In the genomic region with DNA sequence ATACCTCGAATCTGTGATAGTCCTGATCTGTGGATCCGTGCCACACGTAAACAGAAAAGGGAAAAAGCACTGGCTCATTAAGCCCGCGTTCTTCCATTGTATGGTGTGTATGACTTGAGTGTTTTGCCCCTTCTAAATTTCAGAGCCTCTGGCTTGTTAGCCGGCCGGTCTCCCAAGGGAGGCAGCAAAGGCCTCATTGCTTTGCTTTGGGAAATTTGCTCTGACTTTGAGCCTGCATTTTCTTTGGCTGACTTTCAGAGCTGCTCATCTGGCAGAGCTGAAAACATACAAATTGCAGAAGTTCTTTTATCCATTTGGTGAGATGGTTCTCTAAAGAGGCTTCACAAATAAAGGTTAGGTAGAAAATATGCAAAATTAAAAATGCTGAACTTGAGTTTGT, we compare ENCODE assay signal across 14 cellular contexts.
DNase-seq lines count a peak whose midpoint lies in the region; ATAC-seq and TF ChIP-seq lines count a peak whose summit lies in the region.
"Had no signal": no experiment of that assay in that cellular context is flagged by ENCODE, and none has a peak within 500 bp of the region (broad histone marks: within the 10 kb centered on the region; RNA-seq: fewer than 3 reads in every experiment).

No MANE protein-coding gene starts in this region.

- H3K27ac ChIP-seq in SK-N-SH (ENCODE audit: low read depth in 2 of 2, low read length in 1 of 2): peak overlapping the region; percentile 12 to 28; a peak in 2 of 4 replicates
- H3K27ac ChIP-seq: coronary artery, SJCRH30 had no signal

- DNase-seq in SK-N-SH (no peak), endothelial cell (ENCODE audit: low spot score) (no peak), left kidney (ENCODE audit: low read depth, low spot score) (peak; percentile 38), stromal cell of bone marrow (ENCODE audit: low read depth) (peak; percentile 81), DMS 273 treated with DMSO at 0.1 percent for 48 hours (lab: John Stamatoyannopoulos, UW) (no peak), SW480 (ENCODE audit: low spot score) (no peak), Caco-2 (no peak)
- DNase-seq: activated CD4-positive, alpha-beta memory T cell treated with anti-CD3 and anti-CD28 coated beads, Interleukin-2, amount 10 ng/mL, durations not matched to agents 7 days and 5 days; CD8-positive, alpha-beta memory T cell; mammary epithelial cell; NCI-H446; SJCRH30 had no signal

- intact Hi-C loops in Caco-2 (cut with micrococcal nuclease; ENCODE audit: unreplicated experiment): no loop called here

- CTCF ChIA-PET in SK-N-SH (lab: Yijun Ruan, JAX) (no interaction called here), Caco-2 (lab: Charles Lee) (no interaction called here)

- H3K36me3 Mint-ChIP-seq in endothelial cell (ENCODE audit: low read depth, unreplicated experiment): peaks cover 13% of the 10 kb centered on the region
- peaks cover 33% of the 10 kb centered on the region for H3K36me3 Mint-ChIP-seq in Caco-2 (ENCODE audit: insufficient read depth, unreplicated experiment)

- H3K9me3 ChIP-seq in SK-N-SH: no peaks in the 10 kb centered on the region
- H3K9me3 ChIP-seq in Caco-2: no peaks in the 10 kb centered on the region
- H3K9me3 ChIP-seq: SJCRH30 had no signal

- H3K9me2 ChIP-seq in SK-N-SH: no peaks in the 10 kb centered on the region

- no peak; the same call in 2 of the 3 replicates for ATAC-seq in SK-N-SH treated with all-trans-retinoic acid at 6 μM for 48 hours

- H3K9me3 Mint-ChIP-seq in endothelial cell (ENCODE audit: unreplicated experiment) (no peaks in the 10 kb centered on the region), Caco-2 (ENCODE audit: unreplicated experiment) (no peaks in the 10 kb centered on the region)
- H3K9me3 Mint-ChIP-seq: activated CD4-positive, alpha-beta memory T cell treated with anti-CD3 and anti-CD28 coated beads, Interleukin-2, amount 10 ng/mL, durations not matched to agents 7 days and 5 days; CD8-positive, alpha-beta memory T cell had no signal

- H3K4me3 ChIP-seq in SK-N-SH (ENCODE audit: low read depth in 2 of 2, low read length in 1 of 2): no peak overlapping the region
- no peak overlapping the region for H3K4me3 ChIP-seq in Caco-2 (ENCODE audit: low read depth, low read length)
- H3K4me3 ChIP-seq: coronary artery, SJCRH30 had no signal

- POLR2A ChIA-PET in SK-N-SH (lab: Yijun Ruan, JAX) (no interaction called here), Caco-2 (lab: Charles Lee) (no interaction called here)

- no TSS peak for BruUV-seq in Caco-2 (replicated peaks; lab: Mats Ljungman, UMichigan)

- H3K4me1 Mint-ChIP-seq in endothelial cell (ENCODE audit: unreplicated experiment): peaks cover 50% of the 10 kb centered on the region
- H3K4me1 Mint-ChIP-seq in Caco-2 (ENCODE audit: low read depth, unreplicated experiment): peaks cover 19% of the 10 kb centered on the region

- H2AFZ ChIP-seq in SK-N-SH (ENCODE audit: low read depth): no peak overlapping the region

- no peaks in the 10 kb centered on the region for H4K20me1 ChIP-seq in SK-N-SH (ENCODE audit: insufficient read depth)

- H3K4me3 Mint-ChIP-seq in endothelial cell (ENCODE audit: unreplicated experiment): no peak overlapping the region
- no peak overlapping the region for H3K4me3 Mint-ChIP-seq in Caco-2 (ENCODE audit: unreplicated experiment)
- H3K4me3 Mint-ChIP-seq: activated CD4-positive, alpha-beta memory T cell treated with anti-CD3 and anti-CD28 coated beads, Interleukin-2, amount 10 ng/mL, durations not matched to agents 7 days and 5 days; CD8-positive, alpha-beta memory T cell had no signal

- H3K4me1 ChIP-seq in SK-N-SH (ENCODE audit: control insufficient read depth in 1 of 2, insufficient read depth in 2 of 2, low read depth in 1 of 2, low read length in 1 of 2): no peaks in the 10 kb centered on the region; a peak in 1 of 4 replicates
- H3K4me1 ChIP-seq in Caco-2: peaks cover 5% of the 10 kb centered on the region

- no peak for TF ChIP-seq EP300 in SK-N-SH (IDR thresholded peaks at IDR 0.05; ENCODE audit: borderline replicate concordance in 1 of 2, low read depth in 1 of 2, low read length in 1 of 2)

- H3K27me3 Mint-ChIP-seq in endothelial cell (ENCODE audit: unreplicated experiment) (no peaks in the 10 kb centered on the region), Caco-2 (ENCODE audit: insufficient read depth, unreplicated experiment) (no peaks in the 10 kb centered on the region)
- H3K27me3 Mint-ChIP-seq: activated CD4-positive, alpha-beta memory T cell treated with anti-CD3 and anti-CD28 coated beads, Interleukin-2, amount 10 ng/mL, durations not matched to agents 7 days and 5 days; CD8-positive, alpha-beta memory T cell had no signal

- TF ChIP-seq CTCF in SK-N-SH (IDR thresholded peaks at IDR 0.05) (no peak), endothelial cell (IDR thresholded peaks at IDR 0.05; ENCODE audit: unreplicated experiment) (no peak), Caco-2 (IDR thresholded peaks at IDR 0.05; ENCODE audit: insufficient read depth in 1 of 2, low read depth in 1 of 2, low read length in 1 of 2, severe bottlenecking in 1 of 2, unreplicated experiment in 1 of 2) (no peak)

- H3K9ac ChIP-seq in SK-N-SH: no peak overlapping the region

- peak overlapping the region; percentile 33 for H3K4me2 ChIP-seq in SK-N-SH

- no peaks in the 10 kb centered on the region for H3K36me3 ChIP-seq in SK-N-SH (replicated peaks in 1 of 2; ENCODE audit: control insufficient read depth in 1 of 2, insufficient read depth in 2 of 2, low read length in 1 of 2)
- no peaks in the 10 kb centered on the region for H3K36me3 ChIP-seq in Caco-2 (ENCODE audit: control insufficient read depth, insufficient read depth, low read length)
- H3K36me3 ChIP-seq: SJCRH30 had no signal

- H3K27ac Mint-ChIP-seq in endothelial cell (ENCODE audit: unreplicated experiment): peak overlapping the region; percentile 70
- H3K27ac Mint-ChIP-seq in Caco-2 (ENCODE audit: unreplicated experiment): no peak overlapping the region
- H3K27ac Mint-ChIP-seq: activated CD4-positive, alpha-beta memory T cell treated with anti-CD3 and anti-CD28 coated beads, Interleukin-2, amount 10 ng/mL, durations not matched to agents 7 days and 5 days had no signal

- H3K27me3 ChIP-seq in SK-N-SH (ENCODE audit: insufficient read depth): no peaks in the 10 kb centered on the region
- no peaks in the 10 kb centered on the region for H3K27me3 ChIP-seq in Caco-2 (replicated peaks; ENCODE audit: control insufficient read depth, insufficient read depth, low read length)
- H3K27me3 ChIP-seq: SJCRH30 had no signal

- H3K79me2 ChIP-seq in SK-N-SH (ENCODE audit: insufficient read depth): no peaks in the 10 kb centered on the region; the same call in 1 of the 2 replicates

- 17% methylated on average over 7 of the region's 7 CpGs for WGBS in SK-N-SH (ENCODE audit: low lambda C conversion rate)

- TF ChIP-seq RAD21 in SK-N-SH (IDR thresholded peaks at IDR 0.05; ENCODE audit: low read length): no peak

- H3F3A ChIP-seq in SK-N-SH (replicated peaks; ENCODE audit: insufficient read depth): no peaks in the 10 kb centered on the region

TF ChIP-seq in SK-N-SH, 30 proteins besides CTCF, POLR2A, EP300 and RAD21:
- no peak for TF ChIP-seq MXI1 (IDR thresholded peaks at IDR 0.05; ENCODE audit: low read depth, low read length)
- TF ChIP-seq TAF1 (IDR thresholded peaks at IDR 0.05; ENCODE audit: borderline replicate concordance, low read depth, low read length): no peak

TF ChIP-seq in SK-N-SH treated with all-trans-retinoic acid at 6 μM for 48 hours, 23 proteins besides CTCF, POLR2A, EP300 and RAD21:
- TF ChIP-seq ZC3H10 (CRISPR knock-in tag; IDR thresholded peaks at IDR 0.05) (no peak), ZFP3 (CRISPR knock-in tag; IDR thresholded peaks at IDR 0.05) (no peak), ZFP30 (CRISPR knock-in tag; IDR thresholded peaks at IDR 0.05) (no peak), PPARA (CRISPR knock-in tag; IDR thresholded peaks at IDR 0.05; ENCODE audit: borderline replicate concordance) (no peak), TCF4 (CRISPR knock-in tag; IDR thresholded peaks at IDR 0.05; ENCODE audit: borderline replicate concordance) (no peak), ESRRG (CRISPR knock-in tag; IDR thresholded peaks at IDR 0.05) (no peak), ARNTL (CRISPR knock-in tag; IDR thresholded peaks at IDR 0.05; ENCODE audit: borderline replicate concordance, low read depth) (no peak), ISL1 (CRISPR knock-in tag; IDR thresholded peaks at IDR 0.05) (no peak), ZNF70 (CRISPR knock-in tag; IDR thresholded peaks at IDR 0.05) (no peak), GLIS3 (CRISPR knock-in tag; IDR thresholded peaks at IDR 0.05) (no peak), BACH2 (CRISPR knock-in tag; IDR thresholded peaks at IDR 0.05; ENCODE audit: borderline replicate concordance) (no peak), OSR1 (CRISPR knock-in tag; IDR thresholded peaks at IDR 0.05) (no peak)
- TF ChIP-seq, protein P1, sequence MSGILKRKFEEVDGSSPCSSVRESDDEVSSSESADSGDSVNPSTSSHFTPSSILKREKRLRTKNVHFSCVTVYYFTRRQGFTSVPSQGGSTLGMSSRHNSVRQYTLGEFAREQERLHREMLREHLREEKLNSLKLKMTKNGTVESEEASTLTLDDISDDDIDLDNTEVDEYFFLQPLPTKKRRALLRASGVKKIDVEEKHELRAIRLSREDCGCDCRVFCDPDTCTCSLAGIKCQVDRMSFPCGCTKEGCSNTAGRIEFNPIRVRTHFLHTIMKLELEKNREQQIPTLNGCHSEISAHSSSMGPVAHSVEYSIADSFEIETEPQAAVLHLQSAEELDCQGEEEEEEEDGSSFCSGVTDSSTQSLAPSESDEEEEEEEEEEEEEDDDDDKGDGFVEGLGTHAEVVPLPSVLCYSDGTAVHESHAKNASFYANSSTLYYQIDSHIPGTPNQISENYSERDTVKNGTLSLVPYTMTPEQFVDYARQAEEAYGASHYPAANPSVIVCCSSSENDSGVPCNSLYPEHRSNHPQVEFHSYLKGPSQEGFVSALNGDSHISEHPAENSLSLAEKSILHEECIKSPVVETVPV (CRISPR knock-in tag; IDR thresholded peaks at IDR 0.05): no peak
- TF ChIP-seq, protein P2, sequence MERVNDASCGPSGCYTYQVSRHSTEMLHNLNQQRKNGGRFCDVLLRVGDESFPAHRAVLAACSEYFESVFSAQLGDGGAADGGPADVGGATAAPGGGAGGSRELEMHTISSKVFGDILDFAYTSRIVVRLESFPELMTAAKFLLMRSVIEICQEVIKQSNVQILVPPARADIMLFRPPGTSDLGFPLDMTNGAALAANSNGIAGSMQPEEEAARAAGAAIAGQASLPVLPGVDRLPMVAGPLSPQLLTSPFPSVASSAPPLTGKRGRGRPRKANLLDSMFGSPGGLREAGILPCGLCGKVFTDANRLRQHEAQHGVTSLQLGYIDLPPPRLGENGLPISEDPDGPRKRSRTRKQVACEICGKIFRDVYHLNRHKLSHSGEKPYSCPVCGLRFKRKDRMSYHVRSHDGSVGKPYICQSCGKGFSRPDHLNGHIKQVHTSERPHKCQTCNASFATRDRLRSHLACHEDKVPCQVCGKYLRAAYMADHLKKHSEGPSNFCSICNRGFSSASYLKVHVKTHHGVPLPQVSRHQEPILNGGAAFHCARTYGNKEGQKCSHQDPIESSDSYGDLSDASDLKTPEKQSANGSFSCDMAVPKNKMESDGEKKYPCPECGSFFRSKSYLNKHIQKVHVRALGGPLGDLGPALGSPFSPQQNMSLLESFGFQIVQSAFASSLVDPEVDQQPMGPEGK (CRISPR knock-in tag; IDR thresholded peaks at IDR 0.05; ENCODE audit: borderline replicate concordance): no peak
TF ChIP-seq in SK-N-SH treated with all-trans-retinoic acid at 6 μM for 48 hours: peak in this region for 0.

Comparison
In these comparisons a context has a peak if more than half of its experiments do, and no peak if none do; other contexts are left out.
1. DNase-seq: peak in left kidney (single experiment) and stromal cell of bone marrow (single experiment); none in SK-N-SH (single experiment), endothelial cell (single experiment), DMS 273 treated with DMSO at 0.1 percent for 48 hours (single experiment), SW480 (single experiment) and Caco-2 (0 of 2).